8 cellular contexts compared by ENCODE assay signal in the genomic region with DNA sequence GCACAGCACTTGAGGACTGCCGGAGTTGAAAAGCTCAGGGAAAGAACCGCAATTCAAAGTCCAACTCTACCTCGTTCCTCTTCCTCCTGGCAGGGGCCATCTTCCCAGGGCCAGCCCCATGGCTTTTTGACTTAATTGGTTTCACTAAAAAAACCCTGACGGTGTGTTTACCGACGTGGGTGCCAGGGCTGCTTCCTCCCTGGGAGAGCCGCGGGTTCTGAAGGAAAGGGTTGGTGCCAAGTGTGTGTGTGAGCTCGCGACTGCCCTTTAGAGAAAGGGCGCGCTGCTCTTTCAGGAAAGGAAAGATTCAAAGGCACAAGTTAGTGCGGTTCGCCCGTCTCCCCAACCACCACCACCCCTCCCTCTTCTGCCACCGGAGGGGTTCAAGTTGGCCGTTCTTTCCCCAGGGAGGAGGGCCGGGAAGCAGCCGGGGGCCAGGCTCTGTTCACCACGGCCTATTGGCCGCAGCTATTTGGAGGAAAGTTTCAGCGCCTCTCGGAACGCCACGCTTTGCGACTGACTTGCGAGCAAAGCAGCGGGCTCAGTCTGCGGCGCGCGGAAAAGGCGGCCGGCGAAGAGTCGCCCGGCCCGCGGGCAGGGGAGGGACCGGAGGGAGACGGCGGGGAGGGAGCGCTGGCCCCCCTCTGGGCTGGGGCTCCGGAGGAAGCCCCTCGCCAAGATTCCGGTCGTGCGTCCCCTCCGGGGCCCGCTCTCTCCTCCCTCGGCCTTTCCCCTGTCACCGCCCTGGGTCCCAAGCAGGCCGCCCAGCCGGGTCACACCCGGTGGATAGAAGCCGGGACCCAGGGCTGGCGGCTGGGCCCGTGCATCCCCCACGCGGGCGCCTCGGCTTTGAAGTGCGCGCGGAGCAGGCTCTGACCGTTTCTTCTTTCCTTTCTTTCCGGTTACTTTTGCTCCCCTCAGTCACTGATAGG.
DNase-seq lines count a peak whose midpoint lies in the region; ATAC-seq and TF ChIP-seq lines count a peak whose summit lies in the region.

No MANE protein-coding gene starts in this region.

- no peak for TF ChIP-seq EP300 in upper lobe of left lung (IDR thresholded peaks at IDR 0.05)

- in situ Hi-C loops in HAP-1 (cut with MboI; ENCODE audit: low sequenced_read_pairs), result loop anchor here (25.0 kb wide), 1 partner anchor 578 kb away; no protein-coding TSS in a partner anchor

- H3K4me1 ChIP-seq in HAP-1, result no peaks in the 10 kb centered on the region; the same call in 1 of the 2 replicates
- H3K4me1 ChIP-seq in effector memory CD4-positive, alpha-beta T cell (ENCODE audit: control insufficient read depth, insufficient read depth, low read length, poor library complexity, severe bottlenecking), result peaks cover 26% of the 10 kb centered on the region
- no peaks in the 10 kb centered on the region for H3K4me1 ChIP-seq in mesodermal cell (ENCODE audit: control insufficient read depth, insufficient read depth, low read length, poor library complexity, severe bottlenecking)
- peaks cover 21 to 53% (median 34%) of the 10 kb centered on the region in 4 donors for H3K4me1 ChIP-seq in upper lobe of left lung

- H3K27me3 ChIP-seq in HAP-1 (ENCODE audit: low read depth) (peaks cover 61% of the 10 kb centered on the region), upper lobe of left lung (peaks cover 3 to 13% (median 7%) of the 10 kb centered on the region in 4 donors)
- H3K27me3 ChIP-seq in effector memory CD4-positive, alpha-beta T cell (replicated peaks; ENCODE audit: control insufficient read depth, insufficient read depth, low read length, poor library complexity, severe bottlenecking), result peaks cover 44% of the 10 kb centered on the region

- H3K4me3 ChIP-seq in HAP-1 (peak overlapping the region; percentile 3; the same call in 1 of the 2 replicates), mesodermal cell (ENCODE audit: extremely low read depth, insufficient read depth, low read length, poor library complexity, severe bottlenecking) (peak overlapping the region; percentile 54), upper lobe of left lung (peak overlapping the region; percentile 33 to 72 (median 59))
- H3K4me3 ChIP-seq in effector memory CD4-positive, alpha-beta T cell (ENCODE audit: insufficient read depth, low read depth, low read length, poor library complexity, severe bottlenecking), result peak overlapping the region; percentile 66

- no peak for TF ChIP-seq CTCF in upper lobe of left lung (IDR thresholded peaks at IDR 0.05)

- H3K27ac ChIP-seq in effector memory CD4-positive, alpha-beta T cell (ENCODE audit: insufficient read depth, low read length, poor library complexity, severe bottlenecking), result no peak overlapping the region
- H3K27ac ChIP-seq in mesodermal cell (ENCODE audit: low read depth, low read length, severe bottlenecking) (peak overlapping the region; percentile 59), upper lobe of left lung (peak overlapping the region; percentile 85 to 90 (median 87))

- DNase-seq in DMS153 (lab: John Stamatoyannopoulos, UW), result peak; percentile 13
- peak in 1 of 2 experiments; percentile 28 for DNase-seq in HAP-1 (ENCODE audit: low spot score in 2 of 2)
- no peak for DNase-seq in effector memory CD4-positive, alpha-beta T cell
- peak; percentile 37 to 87 for DNase-seq in upper lobe of left lung
- no peak for DNase-seq in stimulated activated naive CD4-positive, alpha-beta T cell treated with Interleukin-2 at 50 U/mL for 16 hours (lab: John Stamatoyannopoulos, UW)
- no peak for DNase-seq in stimulated activated CD8-positive, alpha-beta memory T cell treated with anti-CD3 and anti-CD28 coated beads, Interleukin-4, amount 100 ng/mL, for 48 hours

- H3K36me3 ChIP-seq in HAP-1 (replicated peaks), result no peaks in the 10 kb centered on the region
- H3K36me3 ChIP-seq in effector memory CD4-positive, alpha-beta T cell (ENCODE audit: control insufficient read depth, insufficient read depth, low read length), result no peaks in the 10 kb centered on the region
- no peaks in the 10 kb centered on the region for H3K36me3 ChIP-seq in mesodermal cell (ENCODE audit: control insufficient read depth, insufficient read depth, low read length)
- no peaks in the 10 kb centered on the region for H3K36me3 ChIP-seq in upper lobe of left lung

- H3K9me3 ChIP-seq in HAP-1, result no peaks in the 10 kb centered on the region
- H3K9me3 ChIP-seq in effector memory CD4-positive, alpha-beta T cell (ENCODE audit: control insufficient read depth, low read length), result no peaks in the 10 kb centered on the region
- H3K9me3 ChIP-seq in mesodermal cell (ENCODE audit: control insufficient read depth, low read length), result no peaks in the 10 kb centered on the region
- no peaks in the 10 kb centered on the region for H3K9me3 ChIP-seq in upper lobe of left lung

- TF ChIP-seq POLR2A in upper lobe of left lung (IDR thresholded peaks at IDR 0.05), result peak in 3 of 4 donors; percentile 9 to 25 (median 24)

- peak; percentile 28 to 44 for ATAC-seq in upper lobe of left lung (ENCODE audit: low FRiP score in 2 of 2)

- WGBS in mesodermal cell (ENCODE audit: insufficient coverage in 2 of 2), 2 experiments, result 0 to 1% methylated on average over 32 to 42 of the region's 67 CpGs
- WGBS in upper lobe of left lung, 2 donors, result 1 to 2% methylated on average over 16 to 39 of the region's 67 CpGs

TF ChIP-seq in PFSK-1, 5 proteins besides CTCF, POLR2A, EP300 and RAD21:
- TF ChIP-seq TAF1 (IDR thresholded peaks at IDR 0.05; ENCODE audit: borderline replicate concordance, insufficient read depth, low read length) (no peak), SIN3A (IDR thresholded peaks at IDR 0.05; ENCODE audit: borderline replicate concordance, insufficient read depth, low read length) (no peak), FOXP2 (optimal IDR thresholded peaks at IDR 0.05; ENCODE audit: borderline replicate concordance, extremely low read depth, extremely low read length, insufficient read depth) (no peak), POLR2AphosphoS5 (IDR thresholded peaks at IDR 0.05; ENCODE audit: low read depth, low read length) (peak; percentile 43; the same call in 1 of the 2 replicates)
- TF ChIP-seq, protein P1, sequence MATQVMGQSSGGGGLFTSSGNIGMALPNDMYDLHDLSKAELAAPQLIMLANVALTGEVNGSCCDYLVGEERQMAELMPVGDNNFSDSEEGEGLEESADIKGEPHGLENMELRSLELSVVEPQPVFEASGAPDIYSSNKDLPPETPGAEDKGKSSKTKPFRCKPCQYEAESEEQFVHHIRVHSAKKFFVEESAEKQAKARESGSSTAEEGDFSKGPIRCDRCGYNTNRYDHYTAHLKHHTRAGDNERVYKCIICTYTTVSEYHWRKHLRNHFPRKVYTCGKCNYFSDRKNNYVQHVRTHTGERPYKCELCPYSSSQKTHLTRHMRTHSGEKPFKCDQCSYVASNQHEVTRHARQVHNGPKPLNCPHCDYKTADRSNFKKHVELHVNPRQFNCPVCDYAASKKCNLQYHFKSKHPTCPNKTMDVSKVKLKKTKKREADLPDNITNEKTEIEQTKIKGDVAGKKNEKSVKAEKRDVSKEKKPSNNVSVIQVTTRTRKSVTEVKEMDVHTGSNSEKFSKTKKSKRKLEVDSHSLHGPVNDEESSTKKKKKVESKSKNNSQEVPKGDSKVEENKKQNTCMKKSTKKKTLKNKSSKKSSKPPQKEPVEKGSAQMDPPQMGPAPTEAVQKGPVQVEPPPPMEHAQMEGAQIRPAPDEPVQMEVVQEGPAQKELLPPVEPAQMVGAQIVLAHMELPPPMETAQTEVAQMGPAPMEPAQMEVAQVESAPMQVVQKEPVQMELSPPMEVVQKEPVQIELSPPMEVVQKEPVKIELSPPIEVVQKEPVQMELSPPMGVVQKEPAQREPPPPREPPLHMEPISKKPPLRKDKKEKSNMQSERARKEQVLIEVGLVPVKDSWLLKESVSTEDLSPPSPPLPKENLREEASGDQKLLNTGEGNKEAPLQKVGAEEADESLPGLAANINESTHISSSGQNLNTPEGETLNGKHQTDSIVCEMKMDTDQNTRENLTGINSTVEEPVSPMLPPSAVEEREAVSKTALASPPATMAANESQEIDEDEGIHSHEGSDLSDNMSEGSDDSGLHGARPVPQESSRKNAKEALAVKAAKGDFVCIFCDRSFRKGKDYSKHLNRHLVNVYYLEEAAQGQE (IDR thresholded peaks at IDR 0.05; ENCODE audit: insufficient read depth in 1 of 2, low read depth in 2 of 2, low read length in 2 of 2), result 0 out of 4 replicates have a peak, but pooled peaks of 1 of the 2 experiments have one; percentile 11

Comparison
In these comparisons a context has a peak if more than half of its experiments do, and no peak if none do; other contexts are left out.
1. DNase-seq: peak in DMS153 (single experiment) and upper lobe of left lung (2 of 2); none in effector memory CD4-positive, alpha-beta T cell (0 of 3), stimulated activated naive CD4-positive, alpha-beta T cell treated with Interleukin-2 at 50 U/mL for 16 hours (single experiment) and stimulated activated CD8-positive, alpha-beta memory T cell treated with anti-CD3 and anti-CD28 coated beads, Interleukin-4, amount 100 ng/mL, for 48 hours (single experiment).
2. H3K4me3 ChIP-seq: peak in every context shown above with its lines; median percentile 66 in effector memory CD4-positive, alpha-beta T cell; 59 in upper lobe of left lung; 54 in mesodermal cell; 3 in HAP-1.